Comparison of ENCODE assay signal across 31 cellular contexts in genomic region chr4:149709640-149710039, GRCh38.
DNase-seq lines count a peak whose midpoint lies in the region; ATAC-seq, FAIRE-seq and TF ChIP-seq lines count a peak whose summit lies in the region.
"Had no signal": no experiment of that assay in that cellular context is flagged by ENCODE, and none has a peak within 500 bp of the region (broad histone marks: within the 10 kb centered on the region; RNA-seq: fewer than 3 reads in every experiment).

No MANE protein-coding gene starts in this region.

- in situ Hi-C loops in GM23248 (cut with MboI) = no loop called here

- no peak overlapping the region for H3K4me2 ChIP-seq in GM23248 (ENCODE audit: unreplicated experiment)
- no peak overlapping the region for H3K4me2 ChIP-seq in keratinocyte (ENCODE audit: control insufficient read depth, extremely low read depth, insufficient read depth, low read depth, low read length)
- H3K4me2 ChIP-seq: hepatocyte had no signal

- no peak for ATAC-seq in stimulated activated effector memory CD8-positive, alpha-beta T cell treated with anti-CD3 and anti-CD28 coated beads, Interleukin-12 subunit alpha, Interleukin-12 subunit beta, amount 100 ng/mL, for 72 hours
- ATAC-seq: activated naive CD8-positive, alpha-beta T cell treated with anti-CD3 and anti-CD28 coated beads, Interleukin-2, amount 50 U/mL, for 24 hours; gastroesophageal sphincter; sciatic nerve had no signal

- H3K9me3 ChIP-seq in GM23248 (ENCODE audit: low read depth) (no peaks in the 10 kb centered on the region), keratinocyte (ENCODE audit: control insufficient read depth, low read depth, low read length) (no peaks in the 10 kb centered on the region)
- H3K9me3 ChIP-seq: Caco-2, gastroesophageal sphincter, neutrophil, SJSA1, thyroid gland, vagina had no signal

- no peak overlapping the region for H3K4me3 ChIP-seq in GM23248
- H3K4me3 ChIP-seq in keratinocyte (ENCODE audit: control insufficient read depth in 2 of 3, extremely low read depth in 1 of 3, insufficient read depth in 2 of 3, low read depth in 1 of 3, low read length in 3 of 3) = no peak overlapping the region
- H3K4me3 ChIP-seq: gastroesophageal sphincter, hepatocyte, SJSA1, thyroid gland, vagina had no signal

- H3K79me2 ChIP-seq in GM23248 (ENCODE audit: insufficient read depth) (no peaks in the 10 kb centered on the region), keratinocyte (ENCODE audit: control insufficient read depth, insufficient read depth, low read length) (no peaks in the 10 kb centered on the region)
- H3K79me2 ChIP-seq: hepatocyte had no signal

- H3K4me1 Mint-ChIP-seq in stimulated activated effector memory CD8-positive, alpha-beta T cell treated with anti-CD3 and anti-CD28 coated beads, Interleukin-12 subunit alpha, Interleukin-12 subunit beta, amount 100 ng/mL, for 72 hours = no peaks in the 10 kb centered on the region
- H3K4me1 Mint-ChIP-seq: activated naive CD8-positive, alpha-beta T cell treated with anti-CD3 and anti-CD28 coated beads, Interleukin-2, amount 50 U/mL, for 24 hours; CD14-positive monocyte; naive B cell had no signal

- H3K36me3 Mint-ChIP-seq in stimulated activated effector memory CD8-positive, alpha-beta T cell treated with anti-CD3 and anti-CD28 coated beads, Interleukin-12 subunit alpha, Interleukin-12 subunit beta, amount 100 ng/mL, for 72 hours = no peaks in the 10 kb centered on the region
- H3K36me3 Mint-ChIP-seq: CD14-positive monocyte, mesothelial cell of epicardium, naive B cell had no signal

- H3K27me3 ChIP-seq in GM23248 (replicated peaks; ENCODE audit: insufficient read depth) = no peaks in the 10 kb centered on the region
- no peaks in the 10 kb centered on the region for H3K27me3 ChIP-seq in keratinocyte (ENCODE audit: control insufficient read depth, extremely low read depth, insufficient read depth, low read length)
- H3K27me3 ChIP-seq: brain microvascular endothelial cell, gastroesophageal sphincter, hepatocyte, neutrophil, SJSA1, thyroid gland, vagina had no signal

- FAIRE-seq in keratinocyte (lab: Jason Lieb, UNC) = peak; percentile 53

- H3F3A ChIP-seq in GM23248 (ENCODE audit: insufficient read depth) = peaks cover 18% of the 10 kb centered on the region

- no peak overlapping the region for H3K4me3 Mint-ChIP-seq in stimulated activated effector memory CD8-positive, alpha-beta T cell treated with anti-CD3 and anti-CD28 coated beads, Interleukin-12 subunit alpha, Interleukin-12 subunit beta, amount 100 ng/mL, for 72 hours
- H3K4me3 Mint-ChIP-seq: activated naive CD8-positive, alpha-beta T cell treated with anti-CD3 and anti-CD28 coated beads, Interleukin-2, amount 50 U/mL, for 24 hours; CD14-positive monocyte; mesothelial cell of epicardium; naive B cell had no signal

- H3K36me3 ChIP-seq in GM23248 (ENCODE audit: low read depth) (no peaks in the 10 kb centered on the region), keratinocyte (ENCODE audit: control insufficient read depth in 2 of 2, extremely low read depth in 1 of 2, insufficient read depth in 2 of 2, low read length in 2 of 2) (no peaks in the 10 kb centered on the region)
- H3K36me3 ChIP-seq: brain microvascular endothelial cell, gastroesophageal sphincter, neutrophil, SJSA1, thyroid gland, vagina had no signal

- H3K27ac Mint-ChIP-seq in stimulated activated effector memory CD8-positive, alpha-beta T cell treated with anti-CD3 and anti-CD28 coated beads, Interleukin-12 subunit alpha, Interleukin-12 subunit beta, amount 100 ng/mL, for 72 hours = no peak overlapping the region
- H3K27ac Mint-ChIP-seq: activated naive CD8-positive, alpha-beta T cell treated with anti-CD3 and anti-CD28 coated beads, Interleukin-2, amount 50 U/mL, for 24 hours; CD14-positive monocyte; mesothelial cell of epicardium; naive B cell; progenitor cell of endocrine pancreas had no signal

- H3K9ac ChIP-seq in GM23248 (no peak overlapping the region), keratinocyte (ENCODE audit: control insufficient read depth, extremely low read depth, insufficient read depth, low read length) (no peak overlapping the region)

- no peaks in the 10 kb centered on the region for H4K20me1 ChIP-seq in GM23248 (ENCODE audit: insufficient read depth)
- no peaks in the 10 kb centered on the region for H4K20me1 ChIP-seq in keratinocyte (ENCODE audit: control insufficient read depth, extremely low read depth, insufficient read depth, low read length)

- H3K9me1 ChIP-seq in keratinocyte (ENCODE audit: control insufficient read depth, extremely low read depth, insufficient read depth, low read length) = no peaks in the 10 kb centered on the region

- H3K4me1 ChIP-seq in GM23248 (ENCODE audit: insufficient read depth) (peaks cover 34% of the 10 kb centered on the region), keratinocyte (ENCODE audit: control insufficient read depth, extremely low read depth, insufficient read depth, low read length) (peaks cover 12% of the 10 kb centered on the region)
- H3K4me1 ChIP-seq: Caco-2, thyroid gland, vagina had no signal

- H3K9me2 ChIP-seq in GM23248 (ENCODE audit: insufficient read depth) = no peaks in the 10 kb centered on the region; the same call in 1 of the 2 replicates

- dilution Hi-C loops in keratinocyte (cut with MboI; ENCODE audit: extremely low pct_ligation_motif_present, low sequenced_read_pairs) = no loop called here

- H2AFZ ChIP-seq in GM23248 = no peak overlapping the region; the same call in 1 of the 2 replicates
- H2AFZ ChIP-seq in keratinocyte (ENCODE audit: control insufficient read depth, low read length) = no peak overlapping the region
- H2AFZ ChIP-seq: hepatocyte had no signal

- H3K9me3 Mint-ChIP-seq in stimulated activated effector memory CD8-positive, alpha-beta T cell treated with anti-CD3 and anti-CD28 coated beads, Interleukin-12 subunit alpha, Interleukin-12 subunit beta, amount 100 ng/mL, for 72 hours = peaks cover 3% of the 10 kb centered on the region
- H3K9me3 Mint-ChIP-seq: activated naive CD8-positive, alpha-beta T cell treated with anti-CD3 and anti-CD28 coated beads, Interleukin-2, amount 50 U/mL, for 24 hours; CD14-positive monocyte; mesothelial cell of epicardium had no signal

- no peak for TF ChIP-seq CTCF in VCaP (conservative IDR thresholded peaks at IDR 0.05)
- no peak for TF ChIP-seq CTCF in keratinocyte (optimal IDR thresholded peaks at IDR 0.05 in 1 of 3, IDR thresholded peaks at IDR 0.05 in 1 of 3, conservative IDR thresholded peaks at IDR 0.05 in 1 of 3; ENCODE audit: extremely low read depth in 1 of 3, insufficient read depth in 2 of 3, low read length in 3 of 3)

- H3K27ac ChIP-seq in GM23248 = no peak overlapping the region
- H3K27ac ChIP-seq in VCaP = peak overlapping the region; percentile 59
- no peak overlapping the region for H3K27ac ChIP-seq in keratinocyte (ENCODE audit: control insufficient read depth, insufficient read depth, low read length)
- H3K27ac ChIP-seq: brain microvascular endothelial cell, gastroesophageal sphincter, neutrophil, SJSA1, thyroid gland, vagina had no signal

- DNase-seq in GM23248 = peak; percentile 33
- no peak for DNase-seq in keratinocyte (ENCODE audit: low read depth, low spot score)
- DNase-seq in globus pallidus (ENCODE audit: low spot score) = no peak
- DNase-seq in stimulated activated effector memory CD8-positive, alpha-beta T cell treated with anti-CD3 and anti-CD28 coated beads, Interleukin-12 subunit alpha, Interleukin-12 subunit beta, amount 100 ng/mL, for 72 hours (ENCODE audit: low spot score in 2 of 2) = no peak
- DNase-seq in effector CD4-positive, alpha-beta T cell = no peak
- DNase-seq in iPS-NIHi7 (ENCODE audit: extremely low spot score) = no peak
- DNase-seq: activated CD4-positive, alpha-beta T cell treated with anti-CD3 and anti-CD28 coated beads, Interleukin-2, amount 50 U/mL, for 48 hours; activated naive CD4-positive, alpha-beta T cell; activated naive CD8-positive, alpha-beta T cell treated with anti-CD3 and anti-CD28 coated beads, Interleukin-2, amount 50 U/mL, for 24 hours; activated T-cell treated with anti-CD3 and anti-CD28 coated beads, Interleukin-2, amount 50 U/mL, for 48 hours; brain microvascular endothelial cell; Caco-2; DMS53; GF-D8; naive B cell; NCI-H1092; NCI-H1694; NCI-H446; NCI-H748 treated with DMSO at 0.1 percent for 48 hours; stimulated activated CD4-positive, alpha-beta T cell treated with anti-CD3 and anti-CD28 coated beads, Interleukin-4, amount 100 ng/mL, for 1 hour; thyroid gland had no signal
